ENCODE assay signal across 10 cellular contexts in the genomic region with DNA sequence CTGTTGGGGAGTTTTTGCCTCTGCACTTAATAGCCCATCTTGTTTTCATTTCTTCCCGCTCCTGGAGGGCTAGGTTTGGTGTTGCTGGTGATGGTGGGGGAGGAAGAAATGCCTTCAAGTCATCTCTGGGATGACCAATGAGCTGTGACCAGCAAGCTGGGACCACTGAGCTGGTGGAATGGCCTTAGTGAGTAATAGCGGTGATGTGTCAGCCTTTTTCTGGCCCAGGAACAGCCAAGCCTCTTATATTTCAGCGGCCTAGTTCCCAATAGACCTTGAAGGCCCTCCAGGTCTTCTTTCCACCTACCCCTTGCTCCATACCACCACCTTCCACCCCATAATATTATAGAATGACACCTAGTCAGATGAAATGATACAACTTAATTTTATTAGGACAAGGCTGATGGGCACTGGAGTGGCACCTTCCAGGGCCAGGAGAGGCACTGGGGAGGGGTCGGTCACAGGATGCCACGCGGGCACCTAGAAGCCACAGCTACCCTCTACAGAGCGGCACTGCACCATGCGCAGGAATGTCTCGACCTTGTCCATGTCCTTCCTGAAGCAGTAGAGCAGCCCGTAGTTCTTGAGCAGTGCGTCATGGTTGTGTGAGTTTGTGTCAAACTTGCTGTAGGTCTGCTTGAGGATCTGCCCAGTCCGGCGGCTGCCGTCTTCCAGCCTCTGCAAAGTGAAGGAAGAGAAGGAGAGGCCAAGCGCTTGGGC. TPM values are rescaled to one million over a fixed set of nuclear protein-coding genes. Genes with fewer than 3 reads are reported as not detected.
DNase-seq lines count a peak whose midpoint lies in the region; TF ChIP-seq lines count a peak whose summit lies in the region.
"Not testable (repeated sequence)": the region's sequence is repeated elsewhere in the genome, so short reads cannot be mapped to it uniquely, and the experiment has no call there.
"Had no signal": no experiment of that assay in that cellular context is flagged by ENCODE, and none has a peak within 500 bp of the region (broad histone marks: within the 10 kb centered on the region; RNA-seq: fewer than 3 reads in every experiment).

No MANE protein-coding gene starts in this region.

- in situ Hi-C loops in Caki2 (cut with HindIII; ENCODE audit: low pct_unique_long_range_greater_than_20kb, low sequenced_read_pairs): not testable (repeated sequence)

- H3K27me3 ChIP-seq in MG63: not testable (repeated sequence)

- intact Hi-C loops in posterior vena cava (cut with DNase I): not testable (repeated sequence)

- not testable (repeated sequence) for H3K9me3 ChIP-seq in MG63

- DNase-seq in Caki2 (ENCODE audit: low read depth) (peak; percentile 8), HK-2 (ENCODE audit: unreplicated experiment) (peak; percentile 42), MG63 (peak; percentile 18), fibroblast of mammary gland (ENCODE audit: low read depth) (peak; percentile 23), kidney tubule cell (ENCODE audit: low spot score) (peak; percentile 84), posterior vena cava (ENCODE audit: low spot score) (peak; percentile 52)

- not testable (repeated sequence) for H3K36me3 ChIP-seq in MG63

- not testable (repeated sequence) for TF ChIP-seq CTCF in fibroblast of mammary gland (conservative IDR thresholded peaks at IDR 0.05; ENCODE audit: control insufficient read depth, insufficient read depth, low read depth, low read length)

- not testable (repeated sequence) for H3K4me3 ChIP-seq in MG63; fibroblast of mammary gland (ENCODE audit: control insufficient read depth, low read depth, low read length)

RNA-seq across cellular contexts. Expression of a gene that starts 1.7 kb away (rescaled TPM):
- not detected in 2 replicates for total RNA-seq in Caki2 (2014; rRNA removed; shearing (Covaris generic); ENCODE audit: low replicate concordance)
- total RNA-seq in MG63 (2014; rRNA removed; shearing (Covaris generic); ENCODE audit: low replicate concordance): not detected in 2 replicates
- not detected for total RNA-seq in posterior vena cava
- total RNA-seq: A673; B cell; CD8-positive, alpha-beta T cell; GM23338 had no signal

RNA-seq across cellular contexts. Expression of a gene that starts 9.9 kb away (rescaled TPM):
- total RNA-seq in Caki2 (2014; rRNA removed; shearing (Covaris generic); ENCODE audit: low replicate concordance): not detected in 2 replicates
- total RNA-seq in MG63 (2014; rRNA removed; shearing (Covaris generic); ENCODE audit: low replicate concordance): not detected in 2 replicates
- total RNA-seq in posterior vena cava: not detected
- total RNA-seq: A673; B cell; CD8-positive, alpha-beta T cell had no signal

RNA-seq across cellular contexts. Expression of a gene that starts 24.6 kb away (rescaled TPM):
- not detected in 2 replicates for total RNA-seq in Caki2 (2014; rRNA removed; shearing (Covaris generic); ENCODE audit: low replicate concordance)
- not detected in 2 replicates for total RNA-seq in MG63 (2014; rRNA removed; shearing (Covaris generic); ENCODE audit: low replicate concordance)
- total RNA-seq in posterior vena cava: not detected
- total RNA-seq: A673; B cell; CD8-positive, alpha-beta T cell; GM23338 had no signal

RNA-seq across cellular contexts. Expression of a gene that starts 29.3 kb away (rescaled TPM):
- 125 and 162 TPM in 2 replicates for total RNA-seq in Caki2 (2014; rRNA removed; shearing (Covaris generic); ENCODE audit: low replicate concordance)
- 156 and 163 TPM in 2 replicates for total RNA-seq in MG63 (2014; rRNA removed; shearing (Covaris generic); ENCODE audit: low replicate concordance)
- 10 to 100 TPM; 45.6 to 76.9 TPM for total RNA-seq in posterior vena cava

RNA-seq across cellular contexts. Expression of a gene that starts 39.3 kb away (rescaled TPM):
- not detected in 2 replicates for total RNA-seq in Caki2 (2014; rRNA removed; shearing (Covaris generic); ENCODE audit: low replicate concordance)
- not detected in 2 replicates for total RNA-seq in MG63 (2014; rRNA removed; shearing (Covaris generic); ENCODE audit: low replicate concordance)
- total RNA-seq in posterior vena cava: not detected
- total RNA-seq: A673; B cell; CD8-positive, alpha-beta T cell; GM23338 had no signal

Comparison
In these comparisons a context has a peak if more than half of its experiments do, and no peak if none do; other contexts are left out.
1. DNase-seq: peak in every context shown above with its lines; median percentile 84 in kidney tubule cell; 52 in posterior vena cava; 42 in HK-2; 23 in fibroblast of mammary gland; 18 in MG63; 8 in Caki2.